8 cellular contexts compared by ENCODE assay signal in the genomic region with DNA sequence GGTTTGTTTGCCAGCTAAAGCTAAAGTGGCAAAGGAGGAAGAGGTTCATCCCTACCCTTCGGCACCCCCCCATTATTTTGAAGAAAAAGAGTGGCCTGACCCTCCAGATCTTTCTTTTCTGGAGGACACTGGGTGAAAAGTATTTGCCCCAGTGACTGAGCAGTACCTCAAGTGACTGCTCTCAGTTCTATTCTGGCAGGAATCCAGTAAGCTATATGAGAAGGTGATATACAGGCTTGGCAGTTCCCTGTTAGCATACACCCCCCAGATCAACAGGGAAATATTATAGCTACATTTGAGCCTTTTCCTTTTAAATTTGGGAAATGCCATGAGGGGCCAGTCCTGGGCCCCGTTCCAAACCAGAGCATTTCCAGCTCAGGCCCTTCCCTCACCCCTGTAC. TPM values are rescaled to one million over a fixed set of nuclear protein-coding genes. Genes with fewer than 3 reads are reported as not detected.
"Had no signal": no experiment of that assay in that cellular context is flagged by ENCODE, and none has a peak within 500 bp of the region (broad histone marks: within the 10 kb centered on the region; RNA-seq: fewer than 3 reads in every experiment).

No MANE protein-coding gene starts in this region.

RNA-seq across cellular contexts. Expression of a gene that starts 15.3 kb away (rescaled TPM):
- total RNA-seq: activated B cell treated with CpG ODN at 0.5 μM for 24 hours; activated CD8-positive, alpha-beta T cell treated with anti-CD3 and anti-CD28 coated beads for 36 hours; activated T-helper 17 cell treated with anti-CD3 and anti-CD28 coated beads, Interleukin-2, amount 50 U/mL, for 72 hours; astrocyte; endodermal cell; foreskin keratinocyte; glomerular endothelial cell; T-helper 17 cell had no signal

RNA-seq across cellular contexts. Expression of a gene that starts 46.6 kb away (rescaled TPM):
- total RNA-seq: activated B cell treated with CpG ODN at 0.5 μM for 24 hours; activated CD8-positive, alpha-beta T cell treated with anti-CD3 and anti-CD28 coated beads for 36 hours; activated T-helper 17 cell treated with anti-CD3 and anti-CD28 coated beads, Interleukin-2, amount 50 U/mL, for 72 hours; astrocyte; endodermal cell; foreskin keratinocyte; glomerular endothelial cell; T-helper 17 cell had no signal
